In genomic region chr16:9836118-9836736, GRCh38 we compare ENCODE assay signal across 10 cellular contexts.
A peak's percentile ranks its signal among the peaks of the same experiment; 100 is the strongest.
DNase-seq lines count a peak whose midpoint lies in the region; ATAC-seq and TF ChIP-seq lines count a peak whose summit lies in the region.
"Had no signal": no experiment of that assay in that cellular context is flagged by ENCODE, and none has a peak within 500 bp of the region (broad histone marks: within the 10 kb centered on the region; RNA-seq: fewer than 3 reads in every experiment).

No MANE protein-coding gene starts in this region.

- H3K36me3 ChIP-seq in HCT116 (ENCODE audit: control insufficient read depth in 1 of 2, insufficient read depth in 2 of 2, low read length in 2 of 2) = no peaks in the 10 kb centered on the region
- peaks cover 0 to 7% of the 10 kb centered on the region in 2 donors for H3K36me3 ChIP-seq in gastroesophageal sphincter

- POLR2A ChIA-PET in HCT116 (lab: Charles Lee) = no interaction called here

- no peak for TF ChIP-seq RAD21 in HCT116 (IDR thresholded peaks at IDR 0.05; ENCODE audit: low read depth)

- no TSS peak for BruUV-seq in HCT116 (replicated peaks; lab: Mats Ljungman, UMichigan)

- no peaks in the 10 kb centered on the region for H3K79me2 ChIP-seq in HCT116 (ENCODE audit: insufficient read depth, low read length)

- no peak for DNase-seq in HCT116 (ENCODE audit: low read depth, low spot score)
- peak; percentile 13 for DNase-seq in OCI-M1 (lab: John Stamatoyannopoulos, UW)
- DNase-seq in epithelial cell of esophagus (ENCODE audit: low read depth) = peak; percentile 16
- DNase-seq in pons (ENCODE audit: low spot score) = peak; percentile 56
- DNase-seq in GOT3 (lab: John Stamatoyannopoulos, UW) = no peak
- DNase-seq in SIG-M5 (lab: John Stamatoyannopoulos, UW) = no peak
- DNase-seq: NCI-H1417; stimulated activated naive B cell treated with anti-CD40 and anti-IgM and Interleukin-4, amounts not matched to agents 10 μg/mL and 1 μg/mL and 100 μg/mL, for 72 hours had no signal

- H3K9ac ChIP-seq in HCT116 (ENCODE audit: low read length) = no peak overlapping the region

- no peak overlapping the region for H3K4me2 ChIP-seq in HCT116 (ENCODE audit: low read length)

- H3K4me3 ChIP-seq in HCT116 (replicated peaks in 1 of 2; ENCODE audit: low read depth in 1 of 2, low read length in 2 of 2) = no peak overlapping the region
- H3K4me3 ChIP-seq in epithelial cell of esophagus (ENCODE audit: low read length) = no peak overlapping the region
- no peak overlapping the region for H3K4me3 ChIP-seq in gastroesophageal sphincter

- TF ChIP-seq POLR2A in HCT116 (IDR thresholded peaks at IDR 0.05; ENCODE audit: borderline replicate concordance, extremely low read depth, insufficient read depth, insufficient read length) (no peak), gastroesophageal sphincter (IDR thresholded peaks at IDR 0.05) (no peak)

- H2AFZ ChIP-seq in HCT116 (ENCODE audit: low read depth, low read length, poor library complexity, severe bottlenecking) = no peak overlapping the region

- H3K4me1 ChIP-seq in HCT116 (ENCODE audit: control insufficient read depth in 1 of 2, insufficient read depth in 2 of 2, low read length in 2 of 2) = no peaks in the 10 kb centered on the region
- no peaks in the 10 kb centered on the region for H3K4me1 ChIP-seq in gastroesophageal sphincter

- H3K27me3 ChIP-seq in HCT116 (ENCODE audit: insufficient read depth, low read length) = no peaks in the 10 kb centered on the region
- no peaks in the 10 kb centered on the region for H3K27me3 ChIP-seq in gastroesophageal sphincter

- no peaks in the 10 kb centered on the region for H4K20me1 ChIP-seq in HCT116 (ENCODE audit: insufficient read depth)

- no peak for TF ChIP-seq EP300 in gastroesophageal sphincter (IDR thresholded peaks at IDR 0.05)

- CTCF ChIA-PET in HCT116 (lab: Charles Lee) = no interaction called here

- intact Hi-C loops in HCT116 (cut with micrococcal nuclease) = no loop called here

- H3K27ac ChIP-seq in HCT116 (ENCODE audit: low read depth, low read length) (no peak overlapping the region), gastroesophageal sphincter (no peak overlapping the region)

- RAD21 ChIA-PET in HCT116 (lab: Charles Lee; ENCODE audit: low non-redundant PET in 1 of 2, low total read pairs in 2 of 2, uncharacterized antibody in 2 of 2, unreplicated experiment in 2 of 2) = no interaction called here

- TF ChIP-seq CTCF in HCT116 (IDR thresholded peaks at IDR 0.05 in 2 of 3, conservative IDR thresholded peaks at IDR 0.05 in 1 of 3; ENCODE audit: borderline replicate concordance in 1 of 3, insufficient read depth in 1 of 3, low read depth in 2 of 3, low read length in 2 of 3) (no peak), epithelial cell of esophagus (IDR thresholded peaks at IDR 0.05; ENCODE audit: insufficient read depth, low read depth, low read length, missing control alignments) (no peak), gastroesophageal sphincter (IDR thresholded peaks at IDR 0.05) (no peak)

- 35 to 45% methylated on average over 9 of the region's 9 CpGs for WGBS in gastroesophageal sphincter (ENCODE audit: low coverage in 1 of 2), 2 donors

- H3K9me2 ChIP-seq in HCT116 (ENCODE audit: insufficient read depth) = no peaks in the 10 kb centered on the region

- ATAC-seq in HCT116 (no peak), gastroesophageal sphincter (no peak)
- ATAC-seq: natural killer cell treated with Interleukin-12 subunit alpha and Interleukin-12 subunit beta and Interleukin-15 and Interleukin-18, amount 100 ng/mL, for 72 hours; stimulated activated naive B cell treated with anti-CD40 and anti-IgM and Interleukin-4, amounts not matched to agents 10 μg/mL and 1 μg/mL and 100 μg/mL, for 72 hours had no signal

- no peaks in the 10 kb centered on the region for H3K9me3 ChIP-seq in HCT116 (ENCODE audit: control insufficient read depth in 1 of 2, insufficient read depth in 1 of 2, low read depth in 1 of 2, low read length in 2 of 2)
- H3K9me3 ChIP-seq in gastroesophageal sphincter = no peaks in the 10 kb centered on the region

TF ChIP-seq in HCT116, 20 proteins besides CTCF, POLR2A, EP300 and RAD21:
- TF ChIP-seq MAX (IDR thresholded peaks at IDR 0.05) (no peak), YY1 (IDR thresholded peaks at IDR 0.05; ENCODE audit: extremely low read depth, insufficient replicate concordance, low read depth, low read length) (no peak), CBX3 (IDR thresholded peaks at IDR 0.05; ENCODE audit: low read depth) (no peak), EZH2 (IDR thresholded peaks at IDR 0.05) (no peak), REST (IDR thresholded peaks at IDR 0.05; ENCODE audit: low read depth) (peak; percentile 82), EZH2phosphoT487 (IDR thresholded peaks at IDR 0.05; ENCODE audit: borderline replicate concordance) (no peak), CEBPB (IDR thresholded peaks at IDR 0.05; ENCODE audit: low read depth) (no peak)

Comparison
In these comparisons a context has a peak if more than half of its experiments do, and no peak if none do; other contexts are left out.
1. DNase-seq: peak in OCI-M1 (single experiment), epithelial cell of esophagus (single experiment) and pons (single experiment); none in HCT116 (single experiment), GOT3 (single experiment) and SIG-M5 (single experiment).